21 cellular contexts compared by ENCODE assay signal in genomic region chr11:120698918-120699317, GRCh38.
DNase-seq lines count a peak whose midpoint lies in the region; ATAC-seq, FAIRE-seq and TF ChIP-seq lines count a peak whose summit lies in the region.
"Had no signal": no experiment of that assay in that cellular context is flagged by ENCODE, and none has a peak within 500 bp of the region (broad histone marks: within the 10 kb centered on the region; RNA-seq: fewer than 3 reads in every experiment).

No MANE protein-coding gene starts in this region.

- in situ Hi-C loops in HepG2 (cut with HindIII; ENCODE audit: extremely low pct_ligation_motif_present, low pct_unique_long_range_greater_than_20kb) (no loop called here), Panc1 (cut with HindIII; ENCODE audit: low pct_unique_long_range_greater_than_20kb, low sequenced_read_pairs) (no loop called here), GM23248 (cut with MboI) (no loop called here)

- no peaks in the 10 kb centered on the region for H3F3A ChIP-seq in GM23248 (ENCODE audit: insufficient read depth)

- POLR2A ChIA-PET in HepG2 (lab: Yijun Ruan, JAX): no interaction called here
- POLR2A ChIA-PET in Panc1 (lab: Charles Lee): no interaction called here

- no peaks in the 10 kb centered on the region for H4K20me1 ChIP-seq in HepG2 (ENCODE audit: insufficient read depth, low read length)
- H4K20me1 ChIP-seq in GM23248 (ENCODE audit: insufficient read depth): no peaks in the 10 kb centered on the region

- intact Hi-C loops in HepG2 (cut with micrococcal nuclease; ENCODE audit: unreplicated experiment): no loop called here
- intact Hi-C loops in right lobe of liver (cut with DNase I): no loop called here
- intact Hi-C loops in Panc1 (cut with micrococcal nuclease; ENCODE audit: unreplicated experiment): no loop called here
- intact Hi-C loops in vagina (cut with DNase I): no loop called here

- H3K27ac ChIP-seq in HepG2 (ENCODE audit: extremely low read length, insufficient read depth, low read length): no peak overlapping the region
- H3K27ac ChIP-seq in right lobe of liver: no peak overlapping the region
- no peak overlapping the region for H3K27ac ChIP-seq in Panc1 (ENCODE audit: low read length)
- H3K27ac ChIP-seq in GM23248: no peak overlapping the region
- H3K27ac ChIP-seq in vagina: no peak overlapping the region
- H3K27ac ChIP-seq: SJCRH30 had no signal

- TF ChIP-seq POLR2A in HepG2 (IDR thresholded peaks at IDR 0.05; ENCODE audit: insufficient read depth in 1 of 2, low read depth in 2 of 2, low read length in 2 of 2): no peak
- no peak for TF ChIP-seq POLR2A in right lobe of liver (IDR thresholded peaks at IDR 0.05)
- TF ChIP-seq POLR2A in vagina (IDR thresholded peaks at IDR 0.05): no peak

- 32% methylated on average over 6 of the region's 6 CpGs for WGBS in HepG2 (ENCODE audit: low lambda C conversion rate)
- 70% methylated on average over 4 of the region's 6 CpGs for WGBS in right lobe of liver (ENCODE audit: insufficient coverage, low coverage, low lambda C conversion rate, missing lambda C conversion rate)
- 62 to 75% methylated on average over 5 to 6 of the region's 6 CpGs for WGBS in GM23248 (ENCODE audit: low coverage in 1 of 2, low lambda C conversion rate in 2 of 2, missing lambda C conversion rate in 2 of 2), 2 experiments

- H3K4me3 ChIP-seq in HepG2 (replicated peaks in 1 of 3; ENCODE audit: insufficient read depth in 1 of 3, low read depth in 2 of 3, low read length in 3 of 3) (no peak overlapping the region), right lobe of liver (no peak overlapping the region), Panc1 (ENCODE audit: low read depth in 2 of 2, low read length in 2 of 2) (no peak overlapping the region), GM23248 (no peak overlapping the region), vagina (no peak overlapping the region)
- H3K4me3 ChIP-seq: SJCRH30 had no signal

- H3K9ac ChIP-seq in HepG2 (ENCODE audit: insufficient read depth, low read depth, low read length) (no peak overlapping the region), GM23248 (no peak overlapping the region)

- peak; percentile 12 for DNase-seq in NCI-H1092 treated with DMSO at 0.1 percent for 48 hours (lab: John Stamatoyannopoulos, UW)
- DNase-seq in NCI-H1092 (lab: John Stamatoyannopoulos, UW): no peak
- DNase-seq in HepG2 (ENCODE audit: low spot score): no peak
- no peak for DNase-seq in right lobe of liver
- no peak for DNase-seq in Panc1 (ENCODE audit: low read depth, low spot score)
- no peak for DNase-seq in AG08395 (ENCODE audit: low spot score)
- DNase-seq in GM23248: no peak
- no peak for DNase-seq in vagina (ENCODE audit: extremely low spot score in 2 of 2)
- DNase-seq: 8988T; AML-193; DMS79; Karpas-422; NCI-H1417 treated with DMSO at 0.1 percent for 48 hours; NCI-H187; NCI-H510A; NK-92 treated with Interleukin-12 subunit alpha and Interleukin-12 subunit beta, amount 100 ng/mL, for 24 hours; SJCRH30; T-helper 17 cell had no signal

- no peak for TF ChIP-seq RAD21 in HepG2 (CRISPR knock-in tag; IDR thresholded peaks at IDR 0.05)

- H3K9me2 ChIP-seq in GM23248 (ENCODE audit: insufficient read depth): no peaks in the 10 kb centered on the region

- H3K36me3 ChIP-seq in HepG2 (replicated peaks in 1 of 2; ENCODE audit: control insufficient read depth in 1 of 2, insufficient read depth in 2 of 2, low read length in 2 of 2): no peaks in the 10 kb centered on the region
- no peaks in the 10 kb centered on the region for H3K36me3 ChIP-seq in right lobe of liver
- H3K36me3 ChIP-seq in Panc1 (ENCODE audit: control insufficient read depth, insufficient read depth, low read length): no peaks in the 10 kb centered on the region
- H3K36me3 ChIP-seq in GM23248 (ENCODE audit: low read depth): no peaks in the 10 kb centered on the region
- H3K36me3 ChIP-seq in vagina: no peaks in the 10 kb centered on the region
- H3K36me3 ChIP-seq: SJCRH30 had no signal

- BruUV-seq in HepG2 (replicated peaks; lab: Mats Ljungman, UMichigan) (no TSS peak), Panc1 (replicated peaks; lab: Mats Ljungman, UMichigan) (no TSS peak)

- TF ChIP-seq CTCF in HepG2 (CRISPR knock-in tag; IDR thresholded peaks at IDR 0.05) (no peak), right lobe of liver (IDR thresholded peaks at IDR 0.05) (no peak), Panc1 (IDR thresholded peaks at IDR 0.05) (no peak), vagina (IDR thresholded peaks at IDR 0.05) (no peak)

- peaks cover 1 to 5% of the 10 kb centered on the region in 2 experiments; a peak in 1 of 5 replicates for H3K27me3 ChIP-seq in HepG2 (ENCODE audit: control insufficient read depth in 1 of 2, insufficient read depth in 2 of 2, low read length in 2 of 2)
- no peaks in the 10 kb centered on the region for H3K27me3 ChIP-seq in right lobe of liver
- no peaks in the 10 kb centered on the region for H3K27me3 ChIP-seq in Panc1 (ENCODE audit: control insufficient read depth, insufficient read depth, low read length)
- peaks cover 12% of the 10 kb centered on the region for H3K27me3 ChIP-seq in GM23248 (replicated peaks; ENCODE audit: insufficient read depth)
- no peaks in the 10 kb centered on the region for H3K27me3 ChIP-seq in vagina
- H3K27me3 ChIP-seq: SJCRH30 had no signal

- TF ChIP-seq EP300 in HepG2 (IDR thresholded peaks at IDR 0.05; ENCODE audit: low read depth in 2 of 2, low read length in 2 of 2) (no peak), HepG2 (CRISPR knock-in tag; IDR thresholded peaks at IDR 0.05; ENCODE audit: borderline replicate concordance) (no peak)

- no peaks in the 10 kb centered on the region for H3K4me1 ChIP-seq in HepG2 (ENCODE audit: insufficient read depth, low read length)
- no peaks in the 10 kb centered on the region for H3K4me1 ChIP-seq in right lobe of liver
- H3K4me1 ChIP-seq in Panc1 (ENCODE audit: control insufficient read depth, insufficient read depth, low read length): no peaks in the 10 kb centered on the region
- no peaks in the 10 kb centered on the region for H3K4me1 ChIP-seq in GM23248 (ENCODE audit: insufficient read depth)
- peaks cover 6% of the 10 kb centered on the region for H3K4me1 ChIP-seq in vagina
- H3K4me1 ChIP-seq: SJCRH30 had no signal

- H3K79me2 ChIP-seq in HepG2 (ENCODE audit: insufficient read depth, low read length): no peaks in the 10 kb centered on the region
- no peaks in the 10 kb centered on the region for H3K79me2 ChIP-seq in GM23248 (ENCODE audit: insufficient read depth)

- H3K9me3 ChIP-seq in HepG2 (ENCODE audit: low read length) (no peaks in the 10 kb centered on the region), right lobe of liver (no peaks in the 10 kb centered on the region), Panc1 (ENCODE audit: control insufficient read depth, insufficient read depth, low read depth, low read length) (no peaks in the 10 kb centered on the region), GM23248 (ENCODE audit: low read depth) (no peaks in the 10 kb centered on the region), vagina (no peaks in the 10 kb centered on the region)
- H3K9me3 ChIP-seq: SJCRH30 had no signal

- ATAC-seq in HepG2: peak; percentile 36; the same call in 1 of the 3 replicates
- no peak for ATAC-seq in right lobe of liver
- ATAC-seq in Panc1: peak; percentile 46; the same call in 1 of the 2 replicates
- ATAC-seq: T-helper 17 cell had no signal

- CTCF ChIA-PET in HepG2 (lab: Yijun Ruan, JAX; ENCODE audit: low intra/inter-chr PET ratio, low total read pairs): no interaction called here
- CTCF ChIA-PET in Panc1 (lab: Charles Lee): interaction anchor here (1.6 kb wide), 1 partner anchor 14 kb away, joined by 4 read pairs; no protein-coding TSS in a partner anchor

- FAIRE-seq in HepG2 (lab: Jason Lieb, UNC): no peak
- FAIRE-seq: D721Med, GM12891, RCC 7860 had no signal

- H3K4me2 ChIP-seq in HepG2 (ENCODE audit: low read depth, low read length) (no peak overlapping the region), GM23248 (ENCODE audit: unreplicated experiment) (no peak overlapping the region)

- no peak overlapping the region for H2AFZ ChIP-seq in HepG2 (ENCODE audit: low read length)
- H2AFZ ChIP-seq in GM23248: no peak overlapping the region

TF ChIP-seq in HepG2, 621 proteins besides CTCF, POLR2A, EP300 and RAD21 (continues in another document):
- TF ChIP-seq KDM4B (CRISPR knock-in tag; IDR thresholded peaks at IDR 0.05): no peak
- TF ChIP-seq TFE3 (CRISPR knock-in tag; IDR thresholded peaks at IDR 0.05): no peak
- TF ChIP-seq PHF8 (CRISPR knock-in tag; IDR thresholded peaks at IDR 0.05): no peak
- TF ChIP-seq, protein P1, sequence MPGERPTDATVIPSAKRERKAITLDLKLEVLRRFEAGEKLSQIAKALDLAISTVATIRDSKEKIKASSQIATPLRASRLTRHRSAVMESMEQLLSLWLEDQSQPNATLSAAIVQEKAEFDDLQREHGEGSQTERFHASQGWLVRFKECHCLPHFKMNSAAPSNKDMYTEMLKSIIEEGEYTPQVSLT (CRISPR knock-in tag; IDR thresholded peaks at IDR 0.05; ENCODE audit: borderline replicate concordance, low read depth): no peak
- no peak for TF ChIP-seq ZNF710 (CRISPR knock-in tag; IDR thresholded peaks at IDR 0.05; ENCODE audit: borderline replicate concordance)
- TF ChIP-seq SSRP1 (CRISPR knock-in tag; IDR thresholded peaks at IDR 0.05): no peak

Comparison
In these comparisons a context has a peak if more than half of its experiments do, and no peak if none do; other contexts are left out.
1. ATAC-seq: peak in HepG2 (single experiment) and Panc1 (single experiment); none in right lobe of liver (0 of 4).